In genomic region chr1:226479432-226479831, GRCh38 we compare ENCODE assay signal across 1 cellular context.
TF ChIP-seq lines count a peak whose summit lies in the region.

No MANE protein-coding gene starts in this region.

TF ChIP-seq in HepG2, 621 proteins besides CTCF, POLR2A, EP300 and RAD21 (continued from another document):
- no peak for TF ChIP-seq IRF1 (CRISPR knock-in tag; IDR thresholded peaks at IDR 0.05; ENCODE audit: low read depth)
- no peak for TF ChIP-seq MBNL3 (CRISPR knock-in tag; conservative IDR thresholded peaks at IDR 0.05)
- TF ChIP-seq ZNF773 (CRISPR knock-in tag; IDR thresholded peaks at IDR 0.05; ENCODE audit: borderline replicate concordance): no peak
- no peak for TF ChIP-seq ZNF207 (IDR thresholded peaks at IDR 0.05; ENCODE audit: borderline replicate concordance)
- TF ChIP-seq SATB2 (CRISPR knock-in tag; IDR thresholded peaks at IDR 0.05): no peak
- TF ChIP-seq CEBPG (CRISPR knock-in tag; IDR thresholded peaks at IDR 0.05): peak; percentile 65
- TF ChIP-seq ZNF589 (CRISPR knock-in tag; conservative IDR thresholded peaks at IDR 0.05): no peak
- no peak for TF ChIP-seq ZNF18 (CRISPR knock-in tag; IDR thresholded peaks at IDR 0.05; ENCODE audit: insufficient replicate concordance)
- TF ChIP-seq CREB1 (IDR thresholded peaks at IDR 0.05): no peak
- TF ChIP-seq CREB1 (CRISPR knock-in tag; IDR thresholded peaks at IDR 0.05): no peak
- TF ChIP-seq HOXA3 (CRISPR knock-in tag; IDR thresholded peaks at IDR 0.05): no peak
- TF ChIP-seq ZNF850 (CRISPR knock-in tag; conservative IDR thresholded peaks at IDR 0.05): no peak
- TF ChIP-seq ZNF530 (CRISPR knock-in tag; IDR thresholded peaks at IDR 0.05; ENCODE audit: low read depth): no peak
- TF ChIP-seq ZMYM4 (CRISPR knock-in tag; IDR thresholded peaks at IDR 0.05): no peak
- no peak for TF ChIP-seq ELF3 (CRISPR knock-in tag; IDR thresholded peaks at IDR 0.05)
- no peak for TF ChIP-seq ZNF672 (CRISPR knock-in tag; IDR thresholded peaks at IDR 0.05)
- no peak for TF ChIP-seq ZNF543 (CRISPR knock-in tag; IDR thresholded peaks at IDR 0.05)
- TF ChIP-seq JARID2 (CRISPR knock-in tag; IDR thresholded peaks at IDR 0.05; ENCODE audit: insufficient replicate concordance): no peak
- TF ChIP-seq THAP11 (CRISPR knock-in tag; IDR thresholded peaks at IDR 0.05): no peak
- no peak for TF ChIP-seq XBP1 (CRISPR knock-in tag; IDR thresholded peaks at IDR 0.05)
- TF ChIP-seq ZNF225 (CRISPR knock-in tag; IDR thresholded peaks at IDR 0.05): no peak
- no peak for TF ChIP-seq ZNF101 (CRISPR knock-in tag; IDR thresholded peaks at IDR 0.05; ENCODE audit: borderline replicate concordance, low read depth)
- TF ChIP-seq MAX (IDR thresholded peaks at IDR 0.05): no peak; the same call in 1 of the 2 replicates
- TF ChIP-seq CHD4 (IDR thresholded peaks at IDR 0.05; ENCODE audit: borderline replicate concordance, low read length): no peak
- no peak for TF ChIP-seq E2F5 (CRISPR knock-in tag; conservative IDR thresholded peaks at IDR 0.05)
- no peak for TF ChIP-seq TOPORS (CRISPR knock-in tag; IDR thresholded peaks at IDR 0.05)
- no peak for TF ChIP-seq ZNF430 (CRISPR knock-in tag; IDR thresholded peaks at IDR 0.05)
- no peak for TF ChIP-seq ZSCAN29 (CRISPR knock-in tag; conservative IDR thresholded peaks at IDR 0.05)
- TF ChIP-seq ZNF607 (CRISPR knock-in tag; IDR thresholded peaks at IDR 0.05; ENCODE audit: borderline replicate concordance): no peak
- TF ChIP-seq ZNF839 (CRISPR knock-in tag; IDR thresholded peaks at IDR 0.05; ENCODE audit: borderline replicate concordance): no peak
- TF ChIP-seq SRSF1 (optimal IDR thresholded peaks at IDR 0.05; ENCODE audit: low read depth, low read length): no peak
- TF ChIP-seq ZBTB1 (CRISPR knock-in tag; IDR thresholded peaks at IDR 0.05; ENCODE audit: borderline replicate concordance): no peak
- TF ChIP-seq ZSCAN21 (CRISPR knock-in tag; IDR thresholded peaks at IDR 0.05; ENCODE audit: borderline replicate concordance): no peak
- no peak for TF ChIP-seq ZBTB3 (CRISPR knock-in tag; IDR thresholded peaks at IDR 0.05; ENCODE audit: borderline replicate concordance, low read depth)
- no peak for TF ChIP-seq U2AF1 (optimal IDR thresholded peaks at IDR 0.05; ENCODE audit: low read depth, low read length)
- TF ChIP-seq ZHX1 (CRISPR knock-in tag; IDR thresholded peaks at IDR 0.05; ENCODE audit: low read depth): no peak
- TF ChIP-seq TIGD3 (CRISPR knock-in tag; IDR thresholded peaks at IDR 0.05; ENCODE audit: borderline replicate concordance): no peak
- TF ChIP-seq MTF2 (CRISPR knock-in tag; IDR thresholded peaks at IDR 0.05; ENCODE audit: borderline replicate concordance): no peak
- TF ChIP-seq ZNF713 (CRISPR knock-in tag; IDR thresholded peaks at IDR 0.05): no peak
- no peak for TF ChIP-seq SP2 (CRISPR knock-in tag; IDR thresholded peaks at IDR 0.05)
- TF ChIP-seq ZNF878 (CRISPR knock-in tag; IDR thresholded peaks at IDR 0.05): peak; percentile 41; the same call in 1 of the 2 replicates
- TF ChIP-seq ZNF292 (CRISPR knock-in tag; IDR thresholded peaks at IDR 0.05; ENCODE audit: borderline replicate concordance, low read depth): no peak
- no peak for TF ChIP-seq ZNF275 (CRISPR knock-in tag; IDR thresholded peaks at IDR 0.05; ENCODE audit: borderline replicate concordance)
- no peak for TF ChIP-seq DMAP1 (CRISPR knock-in tag; IDR thresholded peaks at IDR 0.05)
- TF ChIP-seq PCBP2 (optimal IDR thresholded peaks at IDR 0.05; ENCODE audit: low read depth, low read length, poor library complexity, severe bottlenecking): no peak
- TF ChIP-seq NR1H2 (CRISPR knock-in tag; IDR thresholded peaks at IDR 0.05; ENCODE audit: borderline replicate concordance, low read depth): no peak
- no peak for TF ChIP-seq ATM (IDR thresholded peaks at IDR 0.05; ENCODE audit: borderline replicate concordance)
- TF ChIP-seq WIZ (CRISPR knock-in tag; IDR thresholded peaks at IDR 0.05): no peak
- no peak for TF ChIP-seq ZMYM3 (CRISPR knock-in tag; IDR thresholded peaks at IDR 0.05)
